In the genomic region with DNA sequence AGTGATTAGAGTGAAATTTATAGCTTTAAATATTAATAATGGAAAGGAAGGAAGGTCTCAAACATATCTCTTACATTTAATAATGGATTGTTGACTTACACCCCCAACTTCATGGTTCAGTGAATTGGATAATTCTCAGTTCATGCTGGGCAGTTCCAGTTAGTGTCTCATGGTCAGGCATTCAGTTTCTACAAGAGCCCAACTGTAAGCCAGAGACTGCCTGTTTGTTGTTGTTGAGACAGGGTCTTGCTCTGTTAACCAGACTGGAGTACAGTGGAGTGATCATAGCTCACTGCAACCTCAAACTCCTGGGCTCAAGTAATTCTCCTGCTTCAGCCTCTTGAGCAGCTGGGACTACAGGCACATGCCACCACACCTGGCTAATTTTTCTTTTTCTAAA, we compare ENCODE assay signal across 1 cellular context.
TF ChIP-seq lines count a peak whose summit lies in the region.

No MANE protein-coding gene starts in this region.

TF ChIP-seq in GM12878, 131 proteins besides CTCF, POLR2A, EP300 and RAD21:
- TF ChIP-seq NFIC (IDR thresholded peaks at IDR 0.05; ENCODE audit: low read depth, low read length) (no peak), MEF2A (IDR thresholded peaks at IDR 0.05; ENCODE audit: insufficient read depth, low read depth, low read length) (no peak), JUNB (IDR thresholded peaks at IDR 0.05) (no peak), CHD2 (IDR thresholded peaks at IDR 0.05; ENCODE audit: borderline replicate concordance, low read depth, low read length) (no peak), HDAC6 (IDR thresholded peaks at IDR 0.05; ENCODE audit: unreplicated experiment) (no peak), RCOR1 (conservative IDR thresholded peaks at IDR 0.05; ENCODE audit: low read depth, low read length) (no peak), NFXL1 (IDR thresholded peaks at IDR 0.05; ENCODE audit: borderline replicate concordance) (no peak), BHLHE40 (IDR thresholded peaks at IDR 0.05; ENCODE audit: borderline replicate concordance in 1 of 2, low read depth in 2 of 2, low read length in 1 of 2) (no peak), PAX5 (IDR thresholded peaks at IDR 0.05; ENCODE audit: borderline replicate concordance, low read depth, low read length) (no peak)
- TF ChIP-seq, protein P1, sequence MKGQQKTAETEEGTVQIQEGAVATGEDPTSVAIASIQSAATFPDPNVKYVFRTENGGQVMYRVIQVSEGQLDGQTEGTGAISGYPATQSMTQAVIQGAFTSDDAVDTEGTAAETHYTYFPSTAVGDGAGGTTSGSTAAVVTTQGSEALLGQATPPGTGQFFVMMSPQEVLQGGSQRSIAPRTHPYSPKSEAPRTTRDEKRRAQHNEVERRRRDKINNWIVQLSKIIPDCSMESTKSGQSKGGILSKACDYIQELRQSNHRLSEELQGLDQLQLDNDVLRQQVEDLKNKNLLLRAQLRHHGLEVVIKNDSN (IDR thresholded peaks at IDR 0.05; ENCODE audit: borderline replicate concordance, extremely low read length, insufficient read depth, low read depth, low read length), result no peak
- TF ChIP-seq, protein P2, sequence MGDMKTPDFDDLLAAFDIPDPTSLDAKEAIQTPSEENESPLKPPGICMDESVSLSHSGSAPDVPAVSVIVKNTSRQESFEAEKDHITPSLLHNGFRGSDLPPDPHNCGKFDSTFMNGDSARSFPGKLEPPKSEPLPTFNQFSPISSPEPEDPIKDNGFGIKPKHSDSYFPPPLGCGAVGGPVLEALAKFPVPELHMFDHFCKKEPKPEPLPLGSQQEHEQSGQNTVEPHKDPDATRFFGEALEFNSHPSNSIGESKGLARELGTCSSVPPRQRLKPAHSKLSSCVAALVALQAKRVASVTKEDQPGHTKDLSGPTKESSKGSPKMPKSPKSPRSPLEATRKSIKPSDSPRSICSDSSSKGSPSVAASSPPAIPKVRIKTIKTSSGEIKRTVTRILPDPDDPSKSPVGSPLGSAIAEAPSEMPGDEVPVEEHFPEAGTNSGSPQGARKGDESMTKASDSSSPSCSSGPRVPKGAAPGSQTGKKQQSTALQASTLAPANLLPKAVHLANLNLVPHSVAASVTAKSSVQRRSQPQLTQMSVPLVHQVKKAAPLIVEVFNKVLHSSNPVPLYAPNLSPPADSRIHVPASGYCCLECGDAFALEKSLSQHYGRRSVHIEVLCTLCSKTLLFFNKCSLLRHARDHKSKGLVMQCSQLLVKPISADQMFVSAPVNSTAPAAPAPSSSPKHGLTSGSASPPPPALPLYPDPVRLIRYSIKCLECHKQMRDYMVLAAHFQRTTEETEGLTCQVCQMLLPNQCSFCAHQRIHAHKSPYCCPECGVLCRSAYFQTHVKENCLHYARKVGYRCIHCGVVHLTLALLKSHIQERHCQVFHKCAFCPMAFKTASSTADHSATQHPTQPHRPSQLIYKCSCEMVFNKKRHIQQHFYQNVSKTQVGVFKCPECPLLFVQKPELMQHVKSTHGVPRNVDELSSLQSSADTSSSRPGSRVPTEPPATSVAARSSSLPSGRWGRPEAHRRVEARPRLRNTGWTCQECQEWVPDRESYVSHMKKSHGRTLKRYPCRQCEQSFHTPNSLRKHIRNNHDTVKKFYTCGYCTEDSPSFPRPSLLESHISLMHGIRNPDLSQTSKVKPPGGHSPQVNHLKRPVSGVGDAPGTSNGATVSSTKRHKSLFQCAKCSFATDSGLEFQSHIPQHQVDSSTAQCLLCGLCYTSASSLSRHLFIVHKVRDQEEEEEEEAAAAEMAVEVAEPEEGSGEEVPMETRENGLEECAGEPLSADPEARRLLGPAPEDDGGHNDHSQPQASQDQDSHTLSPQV (IDR thresholded peaks at IDR 0.05), result no peak
- TF ChIP-seq, protein P3, sequence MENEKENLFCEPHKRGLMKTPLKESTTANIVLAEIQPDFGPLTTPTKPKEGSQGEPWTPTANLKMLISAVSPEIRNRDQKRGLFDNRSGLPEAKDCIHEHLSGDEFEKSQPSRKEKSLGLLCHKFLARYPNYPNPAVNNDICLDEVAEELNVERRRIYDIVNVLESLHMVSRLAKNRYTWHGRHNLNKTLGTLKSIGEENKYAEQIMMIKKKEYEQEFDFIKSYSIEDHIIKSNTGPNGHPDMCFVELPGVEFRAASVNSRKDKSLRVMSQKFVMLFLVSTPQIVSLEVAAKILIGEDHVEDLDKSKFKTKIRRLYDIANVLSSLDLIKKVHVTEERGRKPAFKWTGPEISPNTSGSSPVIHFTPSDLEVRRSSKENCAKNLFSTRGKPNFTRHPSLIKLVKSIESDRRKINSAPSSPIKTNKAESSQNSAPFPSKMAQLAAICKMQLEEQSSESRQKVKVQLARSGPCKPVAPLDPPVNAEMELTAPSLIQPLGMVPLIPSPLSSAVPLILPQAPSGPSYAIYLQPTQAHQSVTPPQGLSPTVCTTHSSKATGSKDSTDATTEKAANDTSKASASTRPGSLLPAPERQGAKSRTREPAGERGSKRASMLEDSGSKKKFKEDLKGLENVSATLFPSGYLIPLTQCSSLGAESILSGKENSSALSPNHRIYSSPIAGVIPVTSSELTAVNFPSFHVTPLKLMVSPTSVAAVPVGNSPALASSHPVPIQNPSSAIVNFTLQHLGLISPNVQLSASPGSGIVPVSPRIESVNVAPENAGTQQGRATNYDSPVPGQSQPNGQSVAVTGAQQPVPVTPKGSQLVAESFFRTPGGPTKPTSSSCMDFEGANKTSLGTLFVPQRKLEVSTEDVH (IDR thresholded peaks at IDR 0.05; ENCODE audit: low read depth, partially characterized antibody), result no peak
